Comparison of ENCODE assay signal across 1 cellular context in genomic region chr18:2536063-2536462, GRCh38.
TF ChIP-seq lines count a peak whose summit lies in the region.

No MANE protein-coding gene starts in this region.

TF ChIP-seq in GM23338, 12 proteins besides CTCF, POLR2A, EP300 and RAD21:
- TF ChIP-seq EZH2 (IDR thresholded peaks at IDR 0.05; ENCODE audit: low read depth, unreplicated experiment) (no peak), ZNF114 (CRISPR knock-in tag; IDR thresholded peaks at IDR 0.05) (no peak), ZNF331 (CRISPR knock-in tag; IDR thresholded peaks at IDR 0.05; ENCODE audit: low read depth) (no peak), CREB1 (CRISPR knock-in tag; IDR thresholded peaks at IDR 0.05; ENCODE audit: low read depth) (no peak), NANOG (IDR thresholded peaks at IDR 0.05; ENCODE audit: borderline replicate concordance) (no peak), REST (IDR thresholded peaks at IDR 0.05; ENCODE audit: unreplicated experiment) (no peak), ZNF462 (CRISPR knock-in tag; IDR thresholded peaks at IDR 0.05) (no peak), EZH2phosphoT487 (IDR thresholded peaks at IDR 0.05; ENCODE audit: unreplicated experiment) (no peak), POLR2AphosphoS5 (IDR thresholded peaks at IDR 0.05; ENCODE audit: low read depth) (no peak), JUNB (IDR thresholded peaks at IDR 0.05; ENCODE audit: unreplicated experiment) (no peak), ETS1 (IDR thresholded peaks at IDR 0.05) (no peak), STAT1 (IDR thresholded peaks at IDR 0.05; ENCODE audit: unreplicated experiment) (no peak)
